8 cellular contexts compared by ENCODE assay signal in the genomic region with DNA sequence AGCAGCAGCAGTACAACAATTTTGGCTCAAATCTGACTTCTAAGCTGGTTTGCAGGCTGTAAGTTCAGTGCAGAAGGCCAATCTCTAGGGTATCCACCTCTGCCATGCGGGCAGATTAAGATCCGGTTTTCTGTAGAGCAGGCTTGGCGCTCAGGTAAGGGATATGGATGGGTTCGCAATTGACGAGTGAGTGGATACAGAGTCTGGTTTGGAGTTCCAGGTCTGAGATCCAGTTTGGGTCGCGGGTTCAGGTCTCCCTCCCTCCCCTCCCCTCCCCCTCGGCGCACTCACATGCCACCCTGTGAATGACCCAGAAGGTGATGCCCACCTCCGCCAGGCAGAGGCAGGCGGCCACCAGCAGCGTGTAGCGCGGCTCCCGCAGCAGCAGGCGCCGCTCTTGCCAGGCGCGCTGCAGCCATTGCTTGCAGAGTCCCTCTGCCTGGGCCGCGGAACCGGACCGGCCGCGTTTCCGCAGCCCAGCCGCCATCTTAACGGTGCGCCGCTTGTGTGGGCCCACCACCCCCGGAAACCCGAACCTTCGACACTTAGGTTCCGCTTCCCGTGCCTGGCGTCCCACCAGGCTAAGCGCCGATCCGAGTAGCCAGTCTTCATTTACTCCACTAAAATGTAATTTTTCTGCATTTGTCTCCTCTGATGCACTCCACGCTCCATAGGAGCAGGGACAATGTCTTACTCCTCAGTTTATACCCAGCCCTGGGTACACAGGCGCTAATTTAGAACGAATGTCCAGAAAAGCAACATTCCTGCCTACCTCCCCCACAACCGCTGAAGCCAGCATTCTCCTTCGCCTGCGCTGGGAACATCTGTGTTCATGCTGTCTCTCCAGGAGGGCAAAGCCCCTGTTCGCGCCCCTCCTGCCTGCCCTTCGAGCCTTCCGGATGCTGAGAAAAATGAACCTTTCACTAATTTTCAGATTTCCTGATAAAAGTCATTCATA. TPM values are rescaled to one million over a fixed set of nuclear protein-coding genes. Genes with fewer than 3 reads are reported as not detected.
DNase-seq lines count a peak whose midpoint lies in the region; ATAC-seq, FAIRE-seq and TF ChIP-seq lines count a peak whose summit lies in the region.

A gene (minus strand): TSS at position 509 of the 958 bp plus-strand sequence. CDS start 22 bp downstream, at position 487.

- H3K27me3 Mint-ChIP-seq in dendritic cell treated with granulocyte-macrophage colony-stimulating factor and Interleukin-4, amounts not matched to agents 40 ng/mL and 50 ng/mL, for 4 days, result no peaks in the 10 kb centered on the region

- WGBS in HepG2 (ENCODE audit: low lambda C conversion rate), result 0% methylated on average over 13 of the region's 49 CpGs

- H3K36me3 Mint-ChIP-seq in dendritic cell treated with granulocyte-macrophage colony-stimulating factor and Interleukin-4, amounts not matched to agents 40 ng/mL and 50 ng/mL, for 4 days (ENCODE audit: low read depth), result peaks cover 31% of the 10 kb centered on the region

- H3K4me1 ChIP-seq in HepG2 (ENCODE audit: insufficient read depth, low read length), result peaks cover 20% of the 10 kb centered on the region

- peak within 1 kb of the TSS; percentile 99 for H3K27ac Mint-ChIP-seq in dendritic cell treated with granulocyte-macrophage colony-stimulating factor and Interleukin-4, amounts not matched to agents 40 ng/mL and 50 ng/mL, for 4 days

- H3K27me3 ChIP-seq in AG04450 (ENCODE audit: control insufficient read depth, insufficient read depth, low read length) (no peaks in the 10 kb centered on the region), HepG2 (ENCODE audit: control insufficient read depth in 1 of 2, insufficient read depth in 2 of 2, low read length in 2 of 2) (peaks cover 0 to 4% of the 10 kb centered on the region in 2 experiments; a peak in 1 of 5 replicates)

- peak; percentile 23; the same call in 1 of the 2 replicates for TF ChIP-seq RAD21 in HepG2 (CRISPR knock-in tag; IDR thresholded peaks at IDR 0.05)

- H3K4me3 ChIP-seq in AG04450 (ENCODE audit: low read depth, low read length) (peak within 1 kb of the TSS; percentile 88), HepG2 (replicated peaks in 1 of 3; ENCODE audit: insufficient read depth in 1 of 3, low read depth in 2 of 3, low read length in 3 of 3) (peak within 1 kb of the TSS; percentile 89 to 99 (median 97))

- intact Hi-C loops in dendritic cell treated with granulocyte-macrophage colony-stimulating factor and Interleukin-4, amounts not matched to agents 40 ng/mL and 50 ng/mL, for 4 days (cut with micrococcal nuclease), result loop anchor here (1.0 to 2.0 kb wide), 4 partner anchors 50 to 364 kb away; a partner anchor contains a TSS
- intact Hi-C loops in HepG2 (cut with micrococcal nuclease; ENCODE audit: unreplicated experiment), result loop anchor here (2.0 to 10.0 kb wide), 4 partner anchors 36 to 361 kb away; a partner anchor contains a TSS

- H4K20me1 ChIP-seq in HepG2 (ENCODE audit: insufficient read depth, low read length), result no peaks in the 10 kb centered on the region

- H3K36me3 ChIP-seq in HepG2 (replicated peaks in 1 of 2; ENCODE audit: control insufficient read depth in 1 of 2, insufficient read depth in 2 of 2, low read length in 2 of 2), result peaks cover 9 to 23% of the 10 kb centered on the region in 2 experiments; a peak in 4 of 5 replicates

- H3K9ac ChIP-seq in HepG2 (ENCODE audit: insufficient read depth, low read depth, low read length), result peak within 1 kb of the TSS; percentile 99

- TSS peak; percentile 78 for BruUV-seq in HepG2 (replicated peaks; lab: Mats Ljungman, UMichigan)

- POLR2A ChIA-PET in AG04450 (lab: Yijun Ruan, JAX) (no interaction called here), HepG2 (lab: Yijun Ruan, JAX) (interaction anchor here (1.2 to 2.3 kb wide), 3 partner anchors 21 to 364 kb away, joined by 3 to 7 read pairs (median 5); a partner anchor contains a TSS)

- peaks cover 4% of the 10 kb centered on the region; the same call in 1 of the 2 replicates for H3K9me3 ChIP-seq in AG04450 (ENCODE audit: control insufficient read depth, insufficient read depth, low read length)
- no peaks in the 10 kb centered on the region for H3K9me3 ChIP-seq in HepG2 (ENCODE audit: low read length)

- CTCF ChIA-PET in AG04450 (lab: Charles Lee), result interaction anchor here (0.6 to 1.4 kb wide), 3 partner anchors 12 to 98 kb away, joined by 3 to 19 read pairs (median 6); a partner anchor contains a TSS
- CTCF ChIA-PET in HepG2 (lab: Yijun Ruan, JAX; ENCODE audit: low intra/inter-chr PET ratio, low total read pairs), result interaction anchor here (1.9 kb wide), 1 partner anchor 19 kb away, joined by 6 read pairs; a partner anchor contains a TSS

- TF ChIP-seq EP300 in HepG2 (IDR thresholded peaks at IDR 0.05; ENCODE audit: low read depth in 2 of 2, low read length in 2 of 2) (peak; percentile 27 to 40; a peak in 2 of 4 replicates), HepG2 (CRISPR knock-in tag; IDR thresholded peaks at IDR 0.05; ENCODE audit: borderline replicate concordance) (peak; percentile 54; the same call in 1 of the 2 replicates)

- H3K79me2 ChIP-seq in HepG2 (ENCODE audit: insufficient read depth, low read length), result peaks cover 9% of the 10 kb centered on the region

- H3K4me2 ChIP-seq in HepG2 (ENCODE audit: low read depth, low read length), result peak within 1 kb of the TSS; percentile 81

- ATAC-seq in GM18870 (IDR thresholded peaks at IDR 0.05; ENCODE audit: unreplicated experiment) (peak; percentile 36), HG03175 (IDR thresholded peaks at IDR 0.05; ENCODE audit: unreplicated experiment) (peak; percentile 57), HepG2 (peak; percentile 70)

- in situ Hi-C loops in HepG2 (cut with HindIII; ENCODE audit: extremely low pct_ligation_motif_present, low pct_unique_long_range_greater_than_20kb), result loop anchor here (5.0 kb wide), 1 partner anchor 91 kb away; a partner anchor contains a TSS

- H3K4me1 Mint-ChIP-seq in dendritic cell treated with granulocyte-macrophage colony-stimulating factor and Interleukin-4, amounts not matched to agents 40 ng/mL and 50 ng/mL, for 4 days (ENCODE audit: low read depth), result peaks cover 27% of the 10 kb centered on the region

- FAIRE-seq in HepG2 (lab: Jason Lieb, UNC), result no peak

- peak in 1 of 2 experiments; percentile 94; a peak in 2 of 4 replicates for TF ChIP-seq POLR2A in HepG2 (IDR thresholded peaks at IDR 0.05; ENCODE audit: insufficient read depth in 1 of 2, low read depth in 2 of 2, low read length in 2 of 2)

- H3K27ac ChIP-seq in AG04450 (ENCODE audit: low read depth, low read length), result peak within 1 kb of the TSS; percentile 94
- peak within 1 kb of the TSS; percentile 93 for H3K27ac ChIP-seq in HepG2 (ENCODE audit: extremely low read length, insufficient read depth, low read length)

- TF ChIP-seq CTCF in AG04450 (IDR thresholded peaks at IDR 0.05; ENCODE audit: low read depth, low read length), result no peak
- peak; percentile 49 for TF ChIP-seq CTCF in HepG2 (CRISPR knock-in tag; IDR thresholded peaks at IDR 0.05)

- H3K4me3 Mint-ChIP-seq in dendritic cell treated with granulocyte-macrophage colony-stimulating factor and Interleukin-4, amounts not matched to agents 40 ng/mL and 50 ng/mL, for 4 days, result peak within 1 kb of the TSS; percentile 93

- DNase-seq in AG04450 (ENCODE audit: low read depth, low spot score), result peak; percentile 67
- DNase-seq in NCI-H510A (lab: John Stamatoyannopoulos, UW), result peak; percentile 72
- DNase-seq in activated CD4-positive, alpha-beta T cell treated with anti-CD3 and anti-CD28 coated beads, Interleukin-2, amount 50 U/mL, for 24 hours (ENCODE audit: low read depth in 1 of 2, low spot score in 1 of 2), result peak; percentile 83 to 88
- DNase-seq in HepG2 (ENCODE audit: low spot score), result peak; percentile 76
- peak; percentile 80 for DNase-seq in stimulated activated CD4-positive, alpha-beta T cell treated with anti-CD3 and anti-CD28 coated beads, Interleukin-2, amount 100 ng/mL, for 4 hours (ENCODE audit: low read depth)

- H2AFZ ChIP-seq in HepG2 (ENCODE audit: low read length), result peak within 1 kb of the TSS; percentile 81

- H3K9me3 Mint-ChIP-seq in dendritic cell treated with granulocyte-macrophage colony-stimulating factor and Interleukin-4, amounts not matched to agents 40 ng/mL and 50 ng/mL, for 4 days, result no peaks in the 10 kb centered on the region

TF ChIP-seq in HepG2, 621 proteins besides CTCF, POLR2A, EP300 and RAD21 (continues in another document):
- TF ChIP-seq NR2F6 (IDR thresholded peaks at IDR 0.05), result no peak; the same call in 1 of the 2 replicates
- 0 out of 2 replicates have a peak, but pooled peaks have one; percentile 15 for TF ChIP-seq NR2F6 (CRISPR knock-in tag; IDR thresholded peaks at IDR 0.05)

RNA-seq across cellular contexts. Expression of the gene that starts here (rescaled TPM):
- polyA plus RNA-seq in AG04450 (2011; rRNA removed), result 35.6 and 44.5 TPM in 2 replicates
- 107 and 122 TPM in 2 replicates for polyA minus RNA-seq in AG04450 (2011; rRNA and poly(A)+ RNA removed)
- 28.8 and 46.6 TPM in 2 replicates for total RNA-seq in HepG2 (2016; rRNA removed; fragmentation: Illumina TruSeq; extraction: Trizol)
- total RNA-seq in HepG2 (2016; cell fraction: cytosol; rRNA removed; fragmentation: Illumina TruSeq; extraction: Trizol; ENCODE audit: low read depth), result 47.3 and 56.1 TPM in 2 replicates
- 27.8 and 43.4 TPM in 2 replicates for total RNA-seq in HepG2 (2016; cell fraction: insoluble cytoplasmic fraction; rRNA removed; fragmentation: Illumina TruSeq; extraction: Trizol)
- 51.4 and 62.8 TPM in 2 replicates for total RNA-seq in HepG2 (2016; cell fraction: membrane; rRNA removed; fragmentation: Illumina TruSeq; extraction: Trizol)
- total RNA-seq in HepG2 (2016; cell fraction: nucleus; rRNA removed; fragmentation: Illumina TruSeq; extraction: Trizol), result 46.0 and 52.3 TPM in 2 replicates
- polyA plus RNA-seq in HepG2 (2011; rRNA removed), result 57.1 and 63.2 TPM in 2 replicates
- 74.6 and 81.8 TPM in 2 replicates for polyA plus RNA-seq in HepG2 (2011; cell fraction: cytosol; rRNA removed)
- 94.7 and 101 TPM in 2 replicates for polyA plus RNA-seq in HepG2 (2011; cell fraction: nucleus; rRNA removed)
- polyA plus RNA-seq in HepG2 (2012), result 43.5 and 53.9 TPM in 2 replicates
- polyA plus RNA-seq in HepG2 (2016; cell fraction: cytosol; fragmentation: Illumina TruSeq; extraction: Trizol; ENCODE audit: low read depth), result 72.7 and 85.7 TPM in 2 replicates
- polyA plus RNA-seq in HepG2 (2016; cell fraction: insoluble cytoplasmic fraction; fragmentation: Illumina TruSeq; extraction: Trizol; ENCODE audit: low read depth), result 39.8 and 50.9 TPM in 2 replicates
- 95.5 and 96.4 TPM in 2 replicates for polyA plus RNA-seq in HepG2 (2016; cell fraction: membrane; fragmentation: Illumina TruSeq; extraction: Trizol; ENCODE audit: low read depth)
- 113 and 119 TPM in 2 replicates for polyA plus RNA-seq in HepG2 (2016; cell fraction: nucleus; fragmentation: Illumina TruSeq; extraction: Trizol; ENCODE audit: insufficient read depth, low read depth)
- polyA minus RNA-seq in HepG2 (2011; rRNA and poly(A)+ RNA removed; ENCODE audit: low replicate concordance), result 275 and 712 TPM in 2 replicates
- polyA minus RNA-seq in HepG2 (2011; cell fraction: cytosol; rRNA and poly(A)+ RNA removed), result 45.2 and 48.1 TPM in 2 replicates
- 80.9 and 81.0 TPM in 2 replicates for polyA minus RNA-seq in HepG2 (2011; cell fraction: nucleus; rRNA and poly(A)+ RNA removed)

Comparison
In these comparisons a context has a peak if more than half of its experiments do, and no peak if none do; other contexts are left out.
1. Peak in every context shown above with its lines: DNase-seq, ATAC-seq, H3K4me3 ChIP-seq and H3K27ac ChIP-seq.